Comparison of ENCODE assay signal across 23 cellular contexts in the genomic region with DNA sequence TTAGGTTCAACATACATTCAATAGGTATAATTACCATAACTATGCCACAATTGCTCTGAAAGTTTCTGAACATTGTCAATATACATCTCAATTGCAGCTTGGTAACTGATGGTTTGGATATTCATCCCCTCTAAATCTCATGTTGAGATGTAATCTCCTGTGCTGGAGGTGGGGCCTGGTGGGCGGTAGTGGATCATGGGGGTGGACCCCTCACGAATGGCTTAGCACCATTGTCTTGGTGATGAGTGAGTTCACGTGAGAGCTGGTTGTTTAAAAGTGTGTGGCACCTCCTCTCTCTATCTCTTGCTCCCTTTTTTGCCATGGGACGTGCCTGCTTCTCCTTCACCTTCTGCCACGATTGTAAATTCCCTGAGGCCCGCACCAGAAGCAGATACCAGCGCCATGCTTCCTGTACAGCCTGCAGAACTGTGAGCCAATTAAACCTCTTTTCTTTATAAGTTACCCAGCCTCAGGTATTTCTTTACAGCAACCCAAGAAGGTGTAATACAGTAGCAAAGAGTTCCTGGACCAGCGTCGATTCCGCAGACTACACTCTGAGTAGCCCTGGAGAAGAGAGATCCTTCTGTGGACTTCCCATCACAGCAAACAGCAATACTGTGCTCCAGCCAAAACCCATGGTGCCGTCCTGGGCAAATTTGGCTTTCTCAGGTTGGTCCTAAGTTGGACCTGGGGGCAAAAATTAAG.
A peak's percentile ranks its signal among the peaks of the same experiment; 100 is the strongest.
DNase-seq lines count a peak whose midpoint lies in the region; ATAC-seq and TF ChIP-seq lines count a peak whose summit lies in the region.
"Had no signal": no experiment of that assay in that cellular context is flagged by ENCODE, and none has a peak within 500 bp of the region (broad histone marks: within the 10 kb centered on the region; RNA-seq: fewer than 3 reads in every experiment).

No MANE protein-coding gene starts in this region.

- no peaks in the 10 kb centered on the region for H3F3A ChIP-seq in MM.1S (ENCODE audit: insufficient read depth, low read length)

- H3K9ac ChIP-seq in NT2/D1 (ENCODE audit: insufficient read length, low read depth) (no peak overlapping the region), iPS-15b (ENCODE audit: low read depth, low read length) (no peak overlapping the region), MM.1S (ENCODE audit: low read length) (no peak overlapping the region)

- no peaks in the 10 kb centered on the region for H3K9me2 ChIP-seq in MM.1S (replicated peaks; ENCODE audit: insufficient read depth, low read length)

- DNase-seq in heart left ventricle = no peak
- DNase-seq in cardiac septum (ENCODE audit: low spot score) = no peak
- DNase-seq in NT2/D1 (ENCODE audit: low read depth, low spot score) = peak; percentile 30
- DNase-seq in psoas muscle = no peak
- DNase-seq in activated CD8-positive, alpha-beta memory T cell treated with anti-CD3 and anti-CD28 coated beads, Interleukin-2, amount 50 U/mL, for 48 hours = no peak
- no peak for DNase-seq in DMS153 treated with DMSO at 0.1 percent for 48 hours (lab: John Stamatoyannopoulos, UW; ENCODE audit: unreplicated experiment)
- no peak for DNase-seq in MM.1S
- DNase-seq: AML-193; C1 segment of cervical spinal cord; CD8-positive, alpha-beta memory T cell; DMS53; GF-D8; HCEC 1CT; MV-4-11; NCI-H1105 treated with DMSO at 0.1 percent for 48 hours; NCI-H2029 treated with DMSO at 0.1 percent for 48 hours; NCI-H226; NCI-H510A treated with DMSO at 0.1 percent for 48 hours; NCI-H748 treated with DMSO at 0.1 percent for 48 hours; NK-92 treated with Interleukin-12 subunit alpha and Interleukin-12 subunit beta, amount 100 ng/mL, for 24 hours; Peyer's patch had no signal

- no peaks in the 10 kb centered on the region for H3K79me2 ChIP-seq in MM.1S (ENCODE audit: low read length)

- H3K27ac ChIP-seq in heart left ventricle = peak overlapping the region in 1 of 12 donors; percentile 17
- H3K27ac ChIP-seq in psoas muscle = no peak overlapping the region
- no peak overlapping the region for H3K27ac ChIP-seq in MM.1S (ENCODE audit: low read length)
- H3K27ac ChIP-seq: HL-60, Peyer's patch had no signal

- H4K20me1 ChIP-seq in MM.1S (ENCODE audit: insufficient read depth, low read length) = no peaks in the 10 kb centered on the region

- no peak overlapping the region for H2AFZ ChIP-seq in MM.1S (ENCODE audit: low read length)

- H3K4me1 ChIP-seq in heart left ventricle (peaks cover 0 to 31% (median 5%) of the 10 kb centered on the region in 12 donors), NT2/D1 (ENCODE audit: insufficient read depth, insufficient read length) (no peaks in the 10 kb centered on the region), iPS-15b (ENCODE audit: control insufficient read depth, insufficient read depth, low read length) (peaks cover 21% of the 10 kb centered on the region), psoas muscle (no peaks in the 10 kb centered on the region), MM.1S (ENCODE audit: low read length) (no peaks in the 10 kb centered on the region)
- H3K4me1 ChIP-seq: Peyer's patch had no signal

- TF ChIP-seq CTCF in heart left ventricle (IDR thresholded peaks at IDR 0.05) = no peak
- TF ChIP-seq CTCF in psoas muscle (IDR thresholded peaks at IDR 0.05) = no peak
- TF ChIP-seq CTCF in MM.1S (IDR thresholded peaks at IDR 0.05; ENCODE audit: low read length) = no peak

- H3K36me3 ChIP-seq in heart left ventricle = no peaks in the 10 kb centered on the region
- no peaks in the 10 kb centered on the region for H3K36me3 ChIP-seq in NT2/D1 (ENCODE audit: insufficient read depth, insufficient read length, low read length)
- peaks cover 2% of the 10 kb centered on the region for H3K36me3 ChIP-seq in iPS-15b (ENCODE audit: control insufficient read depth, insufficient read depth, low read length)
- H3K36me3 ChIP-seq in psoas muscle (ENCODE audit: insufficient read depth in 1 of 2, low read depth in 1 of 2) = no peaks in the 10 kb centered on the region
- H3K36me3 ChIP-seq in MM.1S (replicated peaks; ENCODE audit: insufficient read depth, low read length) = no peaks in the 10 kb centered on the region
- H3K36me3 ChIP-seq: Peyer's patch had no signal

- TF ChIP-seq POLR2A in heart left ventricle (IDR thresholded peaks at IDR 0.05) = no peak

- H3K9me3 ChIP-seq in heart left ventricle (no peaks in the 10 kb centered on the region), NT2/D1 (ENCODE audit: insufficient read depth, low read length) (no peaks in the 10 kb centered on the region), iPS-15b (ENCODE audit: control insufficient read depth, insufficient read depth, low read length) (no peaks in the 10 kb centered on the region), psoas muscle (no peaks in the 10 kb centered on the region), MM.1S (replicated peaks; ENCODE audit: insufficient read depth, low read length) (no peaks in the 10 kb centered on the region)
- H3K9me3 ChIP-seq: Peyer's patch had no signal

- ATAC-seq in heart left ventricle (peak in 3 of 4 donors; percentile 18 to 25 (median 19)), psoas muscle (peak in 3 of 4 donors; percentile 17 to 53 (median 28))

- H3K4me2 ChIP-seq in MM.1S (ENCODE audit: low read depth, low read length) = no peak overlapping the region

- intact Hi-C loops in heart left ventricle (cut with DNase I) = no loop called here
- intact Hi-C loops in cardiac septum (cut with DNase I) = no loop called here
- intact Hi-C loops in psoas muscle (cut with DNase I) = no loop called here

- no peaks in the 10 kb centered on the region for H3K27me3 ChIP-seq in heart left ventricle
- H3K27me3 ChIP-seq in NT2/D1 (ENCODE audit: insufficient read depth, insufficient read length) = no peaks in the 10 kb centered on the region
- no peaks in the 10 kb centered on the region for H3K27me3 ChIP-seq in iPS-15b (ENCODE audit: control insufficient read depth, insufficient read depth, low read length)
- no peaks in the 10 kb centered on the region for H3K27me3 ChIP-seq in psoas muscle (ENCODE audit: insufficient read depth in 3 of 3, low read length in 2 of 3)
- H3K27me3 ChIP-seq in MM.1S (replicated peaks; ENCODE audit: insufficient read depth, low read length) = no peaks in the 10 kb centered on the region
- H3K27me3 ChIP-seq: Peyer's patch had no signal

- H3K4me3 ChIP-seq in heart left ventricle = no peak overlapping the region
- H3K4me3 ChIP-seq in NT2/D1 (ENCODE audit: insufficient read length, low read depth) = no peak overlapping the region
- H3K4me3 ChIP-seq in iPS-15b (ENCODE audit: low read depth, low read length) = peak overlapping the region; percentile 1
- no peak overlapping the region for H3K4me3 ChIP-seq in psoas muscle
- no peak overlapping the region for H3K4me3 ChIP-seq in MM.1S (ENCODE audit: low read length)
- H3K4me3 ChIP-seq: Peyer's patch had no signal

- WGBS in heart left ventricle, 4 donors = 62 to 77% (median 73%) methylated on average over 11 of the region's 11 CpGs
- 77 to 85% (median 77%) methylated on average over 11 of the region's 11 CpGs for WGBS in psoas muscle, 3 donors
